ENCODE assay signal across 34 cellular contexts in genomic region chr6:137311940-137312339, GRCh38.
"Had no signal": no experiment of that assay in that cellular context is flagged by ENCODE, and none has a peak within 500 bp of the region (broad histone marks: within the 10 kb centered on the region; RNA-seq: fewer than 3 reads in every experiment).

No MANE protein-coding gene starts in this region.

- H3K9me3 ChIP-seq: MG63 had no signal

- H3K36me3 ChIP-seq: MG63 had no signal

- H3K27me3 ChIP-seq: MG63 had no signal

- H3K4me3 ChIP-seq: MG63 had no signal

- DNase-seq: Karpas-422, Kasumi-1, MG63, MM.1S, MV-4-11, NCI-H1048, NCI-H1092, NCI-H1092 treated with DMSO at 0.1 percent for 48 hours, NCI-H1105, NCI-H1105 treated with DMSO at 0.1 percent for 48 hours, NCI-H1417, NCI-H1417 treated with DMSO at 0.1 percent for 48 hours, NCI-H1436, NCI-H1436 treated with DMSO at 0.1 percent for 48 hours, NCI-H146, NCI-H1694, NCI-H1694 treated with DMSO at 0.1 percent for 48 hours, NCI-H187, NCI-H187 treated with DMSO at 0.1 percent for 48 hours, NCI-H1930, NCI-H2029, NCI-H2029 treated with DMSO at 0.1 percent for 48 hours, NCI-H2081, NCI-H2081 treated with DMSO at 0.1 percent for 48 hours, NCI-H2107, NCI-H2171, NCI-H2171 treated with DMSO at 0.1 percent for 48 hours, NCI-H2227 treated with DMSO at 0.1 percent for 48 hours, NCI-H226, NCI-H345, NCI-H446, NCI-H446 treated with DMSO at 0.1 percent for 48 hours, NCI-H510A, NCI-H510A treated with DMSO at 0.1 percent for 48 hours had no signal
